In the genomic region with DNA sequence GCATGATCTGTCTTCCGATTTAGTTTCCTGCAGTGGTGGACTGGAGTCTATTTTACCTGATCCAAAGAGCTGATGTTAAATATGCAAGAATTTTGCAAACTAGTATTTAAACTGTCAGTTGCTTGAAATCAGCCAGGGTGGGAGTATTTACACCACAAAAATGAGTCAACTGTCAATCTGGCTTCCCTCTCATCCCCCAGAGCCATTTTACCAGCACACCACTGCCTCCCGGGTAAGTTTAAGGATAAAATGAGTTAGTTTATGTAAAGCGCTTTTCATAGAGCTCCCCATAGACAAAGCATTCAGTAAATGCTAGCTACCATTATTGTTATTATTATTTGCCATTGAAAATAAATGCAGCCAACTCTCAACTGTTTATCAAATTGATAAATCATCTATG, we compare ENCODE assay signal across 21 cellular contexts.
DNase-seq lines count a peak whose midpoint lies in the region; ATAC-seq and TF ChIP-seq lines count a peak whose summit lies in the region.
"Had no signal": no experiment of that assay in that cellular context is flagged by ENCODE, and none has a peak within 500 bp of the region (broad histone marks: within the 10 kb centered on the region; RNA-seq: fewer than 3 reads in every experiment).

No MANE protein-coding gene starts in this region.

- H3K9me3 ChIP-seq in neuronal stem cell (replicated peaks in 1 of 2; ENCODE audit: control insufficient read depth in 2 of 2, insufficient read depth in 1 of 2, low read depth in 1 of 2, low read length in 2 of 2): no peaks in the 10 kb centered on the region
- H3K9me3 ChIP-seq in spleen: no peaks in the 10 kb centered on the region
- H3K9me3 ChIP-seq: ascending aorta, lower lobe of right lung, neutrophil had no signal

- TF ChIP-seq CTCF in HFFc6 (IDR thresholded peaks at IDR 0.05) (no peak), spleen (IDR thresholded peaks at IDR 0.05 in 8 of 11, conservative IDR thresholded peaks at IDR 0.05 in 3 of 11) (no peak)

- no peaks in the 10 kb centered on the region for H3K27me3 Mint-ChIP-seq in HFFc6 (ENCODE audit: insufficient read depth)

- WGBS in neuronal stem cell (ENCODE audit: extremely low coverage in 2 of 2, insufficient read length in 2 of 2, insufficient replicate concordance in 1 of 2), 2 donors: no CpG with 5 or more reads among the region's 3 CpGs
- WGBS in spleen, 5 donors: 78 to 91% (median 84%) methylated on average over 3 of the region's 3 CpGs

- H3K4me3 ChIP-seq in neuronal stem cell (ENCODE audit: low read length in 2 of 2): no peak overlapping the region
- H3K4me3 ChIP-seq in spleen: no peak overlapping the region
- H3K4me3 ChIP-seq: ascending aorta, lower lobe of right lung, skin epidermis had no signal

- no peak overlapping the region for H4K8ac ChIP-seq in neuronal stem cell (ENCODE audit: low read depth, low read length)

- TF ChIP-seq POLR2A in spleen (IDR thresholded peaks at IDR 0.05): no peak

- no peak overlapping the region for H3K4ac ChIP-seq in neuronal stem cell (ENCODE audit: low read length)

- H3K4me1 Mint-ChIP-seq in HFFc6 (ENCODE audit: low read depth): peaks cover 85% of the 10 kb centered on the region
- H3K4me1 Mint-ChIP-seq: stimulated activated memory B cell treated with anti-CD40 and anti-IgM and Interleukin-4, amounts not matched to agents 10 μg/mL and 1 μg/mL and 100 μg/mL, for 72 hours had no signal

- no peaks in the 10 kb centered on the region for H3K9me3 Mint-ChIP-seq in HFFc6
- H3K9me3 Mint-ChIP-seq: stimulated activated memory B cell treated with anti-CD40 and anti-IgM and Interleukin-4, amounts not matched to agents 10 μg/mL and 1 μg/mL and 100 μg/mL, for 72 hours had no signal

- no peak overlapping the region for H2AK5ac ChIP-seq in neuronal stem cell (ENCODE audit: low read depth, low read length)

- peak overlapping the region; percentile 33; the same call in 1 of the 2 replicates for H3K27ac Mint-ChIP-seq in HFFc6
- H3K27ac Mint-ChIP-seq: activated naive CD8-positive, alpha-beta T cell; stimulated activated memory B cell treated with anti-CD40 and anti-IgM and Interleukin-4, amounts not matched to agents 10 μg/mL and 1 μg/mL and 100 μg/mL, for 72 hours had no signal

- H3K4me3 Mint-ChIP-seq in HFFc6: no peak overlapping the region
- H3K4me3 Mint-ChIP-seq: activated naive CD8-positive, alpha-beta T cell; stimulated activated memory B cell treated with anti-CD40 and anti-IgM and Interleukin-4, amounts not matched to agents 10 μg/mL and 1 μg/mL and 100 μg/mL, for 72 hours had no signal

- H3K36me3 ChIP-seq in neuronal stem cell (replicated peaks in 1 of 2; ENCODE audit: control insufficient read depth in 2 of 2, insufficient read depth in 2 of 2, low read length in 2 of 2): no peaks in the 10 kb centered on the region
- no peaks in the 10 kb centered on the region for H3K36me3 ChIP-seq in spleen
- H3K36me3 ChIP-seq: ascending aorta, lower lobe of right lung, neutrophil had no signal

- H4K91ac ChIP-seq in neuronal stem cell (ENCODE audit: low read depth, low read length, poor library complexity): no peak overlapping the region

- no peaks in the 10 kb centered on the region for H3K79me1 ChIP-seq in neuronal stem cell (ENCODE audit: low read depth, low read length)

- H3K18ac ChIP-seq in neuronal stem cell (ENCODE audit: low read length): no peak overlapping the region

- ATAC-seq in HG02870 (IDR thresholded peaks at IDR 0.05; ENCODE audit: unreplicated experiment): no peak
- no peak for ATAC-seq in HG02981 (IDR thresholded peaks at IDR 0.05; ENCODE audit: unreplicated experiment)
- ATAC-seq: lower lobe of right lung; stimulated activated memory B cell treated with anti-CD40 and anti-IgM and Interleukin-4, amounts not matched to agents 10 μg/mL and 1 μg/mL and 100 μg/mL, for 72 hours had no signal

- H2BK120ac ChIP-seq in neuronal stem cell (ENCODE audit: low read depth, low read length): no peak overlapping the region

- no peak overlapping the region for H2BK15ac ChIP-seq in neuronal stem cell (ENCODE audit: low read length)

- no peak overlapping the region for H3K14ac ChIP-seq in neuronal stem cell (ENCODE audit: low read length)

- no peaks in the 10 kb centered on the region for H3K4me1 ChIP-seq in neuronal stem cell (ENCODE audit: control insufficient read depth in 2 of 2, insufficient read depth in 1 of 2, low read depth in 1 of 2, low read length in 2 of 2)
- no peaks in the 10 kb centered on the region for H3K4me1 ChIP-seq in spleen

- H2AFZ ChIP-seq in neuronal stem cell (ENCODE audit: low read length): peak overlapping the region; percentile 36

- DNase-seq in Ammon's horn (ENCODE audit: low spot score): peak; percentile 14
- DNase-seq in HFFc6: no peak
- DNase-seq in astrocyte of the hippocampus (ENCODE audit: low read depth, low spot score): peak; percentile 45
- DNase-seq in neuronal stem cell (ENCODE audit: low spot score): no peak
- DNase-seq in NCI-H1105 treated with DMSO at 0.1 percent for 48 hours (lab: John Stamatoyannopoulos, UW): no peak
- DNase-seq in spleen: no peak
- DNase-seq: activated CD4-positive, alpha-beta T cell treated with anti-CD3 and anti-CD28 coated beads, Interleukin-2, amount 50 U/mL, for 4 hours; head of caudate nucleus; kidney glomerular epithelial cell; lower lobe of right lung; NCI-H1694 treated with DMSO at 0.1 percent for 48 hours; NCI-H748 treated with DMSO at 0.1 percent for 48 hours; T-helper 9 cell had no signal

- intact Hi-C loops in spleen (cut with DNase I; ENCODE audit: low total_unique reads): no loop called here

- H3K27me3 ChIP-seq in neuronal stem cell (ENCODE audit: control insufficient read depth in 3 of 3, insufficient read depth in 3 of 3, low read depth in 1 of 3, low read length in 3 of 3): no peaks in the 10 kb centered on the region
- H3K27me3 ChIP-seq in spleen (replicated peaks in 1 of 7): peaks cover 0 to 8% (median 0%) of the 10 kb centered on the region in 7 donors
- H3K27me3 ChIP-seq: ascending aorta had no signal

- H2BK5ac ChIP-seq in neuronal stem cell (ENCODE audit: low read length): no peak overlapping the region

- H3K36me3 Mint-ChIP-seq in HFFc6 (ENCODE audit: low read depth): peaks cover 21% of the 10 kb centered on the region
- H3K36me3 Mint-ChIP-seq: stimulated activated memory B cell treated with anti-CD40 and anti-IgM and Interleukin-4, amounts not matched to agents 10 μg/mL and 1 μg/mL and 100 μg/mL, for 72 hours had no signal

- H3K4me2 ChIP-seq in neuronal stem cell (ENCODE audit: insufficient read depth, low read length, poor library complexity, severe bottlenecking): no peak overlapping the region

- no peak overlapping the region for H3K27ac ChIP-seq in neuronal stem cell (replicated peaks; ENCODE audit: low read length)
- no peak overlapping the region for H3K27ac ChIP-seq in spleen
- H3K27ac ChIP-seq: ascending aorta, C4-2B, lower lobe of right lung, neutrophil had no signal

- H3K9ac ChIP-seq in neuronal stem cell (ENCODE audit: low read depth, low read length, poor library complexity): no peak overlapping the region

- no peak overlapping the region for H3K23ac ChIP-seq in neuronal stem cell (ENCODE audit: low read depth, low read length, poor library complexity)

- no peak overlapping the region for H2BK12ac ChIP-seq in neuronal stem cell (ENCODE audit: low read length)

Comparison
In these comparisons a context has a peak if more than half of its experiments do, and no peak if none do; other contexts are left out.
1. DNase-seq: peak in Ammon's horn (single experiment) and astrocyte of the hippocampus (single experiment); none in HFFc6 (single experiment), neuronal stem cell (single experiment), NCI-H1105 treated with DMSO at 0.1 percent for 48 hours (single experiment) and spleen (single experiment).